11 cellular contexts compared by ENCODE assay signal in the genomic region with DNA sequence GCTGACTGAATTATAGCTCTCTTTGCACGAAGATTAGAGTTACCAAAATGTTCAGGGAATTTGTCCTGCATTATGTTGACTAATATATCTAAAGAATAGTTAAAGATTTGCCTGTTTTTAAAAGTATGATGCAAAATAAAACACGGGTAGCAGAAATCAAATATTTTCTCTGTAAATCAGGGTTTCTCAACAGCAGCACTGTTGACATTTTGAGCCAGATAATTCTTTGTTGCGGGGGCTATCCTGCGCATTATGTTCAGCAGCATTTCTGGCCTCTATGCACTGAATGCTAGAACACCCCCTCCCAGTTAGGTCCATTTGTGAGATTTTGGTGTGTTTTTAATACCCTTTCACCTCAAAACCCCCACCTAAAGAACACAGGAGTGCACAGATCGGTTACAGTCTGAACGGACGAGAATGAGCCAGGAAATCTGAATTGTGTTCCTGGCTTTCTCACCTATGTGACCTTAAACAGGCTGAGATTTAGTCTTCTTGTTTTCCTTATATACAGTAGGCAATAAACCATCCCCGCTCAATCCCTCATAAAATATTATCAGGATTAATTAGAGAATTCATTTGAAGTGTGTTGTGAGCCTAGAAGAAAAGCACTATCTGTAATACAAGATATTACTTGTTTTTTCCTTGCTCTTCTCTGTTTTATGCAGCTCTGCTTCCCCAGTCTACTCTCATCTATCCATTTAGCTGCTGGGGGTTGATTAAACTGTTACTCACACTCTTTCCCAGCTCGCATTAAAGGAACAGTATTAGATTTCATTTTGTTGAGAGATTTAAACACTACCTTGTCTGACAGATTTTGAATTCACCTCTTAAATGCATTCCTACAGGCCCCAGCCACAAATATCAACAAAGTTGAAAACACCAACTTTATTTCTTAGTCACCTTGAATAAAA.
"Had no signal": no experiment of that assay in that cellular context is flagged by ENCODE, and none has a peak within 500 bp of the region (broad histone marks: within the 10 kb centered on the region; RNA-seq: fewer than 3 reads in every experiment).

No MANE protein-coding gene starts in this region.

- DNase-seq: activated CD4-positive, alpha-beta T cell treated with anti-CD3 and anti-CD28 coated beads, Interleukin-2, amount 50 U/mL, for 1 hour; foreskin melanocyte; heart left ventricle; islet precursor cell; left ventricle myocardium inferior; ovary had no signal

- FAIRE-seq: endothelial cell of umbilical vein had no signal

- H3K4me3 ChIP-seq: heart left ventricle, left ventricle myocardium inferior, ovary, skin epidermis had no signal

- H3K27ac ChIP-seq: heart left ventricle, left ventricle myocardium inferior, ovary, skin epidermis had no signal

- H3K27ac Mint-ChIP-seq: activated naive CD4-positive, alpha-beta T cell treated with anti-CD3 and anti-CD28 coated beads, Interleukin-2, amount 50 U/mL, for 24 hours; T-helper 1 cell treated with Interleukin-12 subunit alpha and Interleukin-12 subunit beta and Interleukin-4 antibody, amounts not matched to agents 30 μg/mL and 1 μg/mL, for 36 hours had no signal

- H3K4me1 Mint-ChIP-seq: activated naive CD4-positive, alpha-beta T cell treated with anti-CD3 and anti-CD28 coated beads, Interleukin-2, amount 50 U/mL, for 24 hours had no signal

- H3K36me3 ChIP-seq: heart left ventricle, left ventricle myocardium inferior, ovary had no signal

- H3K27me3 ChIP-seq: heart left ventricle, ovary had no signal

- H3K9me3 ChIP-seq: heart left ventricle, left ventricle myocardium inferior, ovary had no signal

- H3K9me3 Mint-ChIP-seq: activated naive CD4-positive, alpha-beta T cell treated with anti-CD3 and anti-CD28 coated beads, Interleukin-2, amount 50 U/mL, for 24 hours; neural crest cell; T-helper 1 cell treated with Interleukin-12 subunit alpha and Interleukin-12 subunit beta and Interleukin-4 antibody, amounts not matched to agents 30 μg/mL and 1 μg/mL, for 36 hours had no signal

- H3K27me3 Mint-ChIP-seq: activated naive CD4-positive, alpha-beta T cell treated with anti-CD3 and anti-CD28 coated beads, Interleukin-2, amount 50 U/mL, for 24 hours had no signal

- ATAC-seq: heart left ventricle had no signal

- H3K4me3 Mint-ChIP-seq: activated naive CD4-positive, alpha-beta T cell treated with anti-CD3 and anti-CD28 coated beads, Interleukin-2, amount 50 U/mL, for 24 hours; neural crest cell; T-helper 1 cell treated with Interleukin-12 subunit alpha and Interleukin-12 subunit beta and Interleukin-4 antibody, amounts not matched to agents 30 μg/mL and 1 μg/mL, for 36 hours had no signal

- H3K36me3 Mint-ChIP-seq: activated naive CD4-positive, alpha-beta T cell treated with anti-CD3 and anti-CD28 coated beads, Interleukin-2, amount 50 U/mL, for 24 hours had no signal
